16 cellular contexts compared by ENCODE assay signal in the genomic region with DNA sequence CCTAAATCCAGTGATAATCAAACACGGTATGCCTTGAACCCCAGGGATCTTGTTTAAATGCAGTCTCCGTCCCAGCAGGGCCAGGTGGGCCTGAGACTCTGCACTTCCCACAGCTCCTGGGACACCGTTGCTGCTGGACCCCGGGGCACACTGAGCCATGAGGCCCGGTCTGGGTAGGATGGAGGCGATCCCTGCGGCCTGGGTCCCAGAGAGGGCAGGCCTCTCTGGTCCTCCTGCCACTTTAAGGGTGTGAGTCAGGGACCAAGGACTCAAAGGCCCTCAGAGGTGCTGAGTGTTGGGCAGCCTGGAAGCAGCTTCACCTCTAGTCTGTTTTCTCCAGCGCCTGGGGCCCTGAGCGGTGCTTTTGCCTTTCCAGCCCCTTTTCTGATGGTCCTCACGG. TPM values are rescaled to one million over a fixed set of nuclear protein-coding genes. Genes with fewer than 3 reads are reported as not detected.
DNase-seq lines count a peak whose midpoint lies in the region; ATAC-seq lines count a peak whose summit lies in the region.
"Had no signal": no experiment of that assay in that cellular context is flagged by ENCODE, and none has a peak within 500 bp of the region (broad histone marks: within the 10 kb centered on the region; RNA-seq: fewer than 3 reads in every experiment).

No MANE protein-coding gene starts in this region.

- H3K36me3 Mint-ChIP-seq in activated CD4-positive, alpha-beta memory T cell treated with anti-CD3 and anti-CD28 coated beads, Interleukin-2, amount 10 ng/mL, durations not matched to agents 7 days and 5 days (ENCODE audit: low read depth), result no peaks in the 10 kb centered on the region
- H3K36me3 Mint-ChIP-seq in activated CD4-positive, alpha-beta T cell treated with anti-CD3 and anti-CD28 coated beads for 36 hours (ENCODE audit: low read depth), result no peaks in the 10 kb centered on the region
- H3K36me3 Mint-ChIP-seq: CD8-positive, alpha-beta T cell had no signal

- peak; percentile 15 for ATAC-seq in stimulated activated naive CD8-positive, alpha-beta T cell treated with anti-CD3 and anti-CD28 coated beads, Interleukin-15, amount 100 ng/mL, for 72 hours
- ATAC-seq in stimulated activated naive CD8-positive, alpha-beta T cell treated with anti-CD3 and anti-CD28 coated beads, Interleukin-15, Interleukin-2, amounts not matched to agents 100 U/mL and 50 U/mL, for 24 hours, result no peak
- no peak for ATAC-seq in HG03025 (IDR thresholded peaks at IDR 0.05; ENCODE audit: low FRiP score, unreplicated experiment)
- ATAC-seq in activated CD4-positive, alpha-beta T cell treated with anti-CD3 and anti-CD28 coated beads for 36 hours, result no peak
- ATAC-seq: A549; CD8-positive, alpha-beta T cell had no signal

- peaks cover 38% of the 10 kb centered on the region for H3K27me3 Mint-ChIP-seq in stimulated activated naive CD8-positive, alpha-beta T cell treated with anti-CD3 and anti-CD28 coated beads, Interleukin-15, amount 100 ng/mL, for 72 hours
- peaks cover 5% of the 10 kb centered on the region for H3K27me3 Mint-ChIP-seq in activated CD4-positive, alpha-beta memory T cell treated with anti-CD3 and anti-CD28 coated beads, Interleukin-2, amount 10 ng/mL, durations not matched to agents 7 days and 5 days
- peaks cover 9% of the 10 kb centered on the region for H3K27me3 Mint-ChIP-seq in activated CD4-positive, alpha-beta T cell treated with anti-CD3 and anti-CD28 coated beads for 36 hours

- no peaks in the 10 kb centered on the region for H3K4me1 Mint-ChIP-seq in stimulated activated naive CD8-positive, alpha-beta T cell treated with anti-CD3 and anti-CD28 coated beads, Interleukin-15, amount 100 ng/mL, for 72 hours
- no peaks in the 10 kb centered on the region for H3K4me1 Mint-ChIP-seq in activated CD4-positive, alpha-beta memory T cell treated with anti-CD3 and anti-CD28 coated beads, Interleukin-2, amount 10 ng/mL, durations not matched to agents 7 days and 5 days
- H3K4me1 Mint-ChIP-seq in activated CD4-positive, alpha-beta T cell treated with anti-CD3 and anti-CD28 coated beads for 36 hours, result no peaks in the 10 kb centered on the region

- POLR2A ChIA-PET in activated CD4-positive, alpha-beta memory T cell treated with anti-CD3 and anti-CD28 coated beads, Interleukin-2, amount 10 ng/mL, durations not matched to agents 7 days and 5 days (lab: Charles Lee), result no interaction called here
- POLR2A ChIA-PET in activated CD4-positive, alpha-beta T cell treated with anti-CD3 and anti-CD28 coated beads for 36 hours (lab: Charles Lee), result no interaction called here

- intact Hi-C loops in posterior vena cava (cut with DNase I), result no loop called here
- intact Hi-C loops in activated CD4-positive, alpha-beta T cell treated with anti-CD3 and anti-CD28 coated beads for 36 hours (cut with DNase I, micrococcal nuclease), result no loop called here

- H3K27ac Mint-ChIP-seq in stimulated activated naive CD8-positive, alpha-beta T cell treated with anti-CD3 and anti-CD28 coated beads, Interleukin-15, amount 100 ng/mL, for 72 hours, result no peak overlapping the region
- H3K27ac Mint-ChIP-seq in activated CD4-positive, alpha-beta memory T cell treated with anti-CD3 and anti-CD28 coated beads, Interleukin-2, amount 10 ng/mL, durations not matched to agents 7 days and 5 days, result no peak overlapping the region
- H3K27ac Mint-ChIP-seq in activated CD4-positive, alpha-beta T cell treated with anti-CD3 and anti-CD28 coated beads for 36 hours, result no peak overlapping the region
- H3K27ac Mint-ChIP-seq: CD8-positive, alpha-beta T cell; H9 had no signal

- no peak for DNase-seq in stimulated activated naive CD8-positive, alpha-beta T cell treated with anti-CD3 and anti-CD28 coated beads, Interleukin-15, amount 100 ng/mL, for 72 hours
- DNase-seq in stimulated activated naive CD8-positive, alpha-beta T cell treated with anti-CD3 and anti-CD28 coated beads, Interleukin-15, Interleukin-2, amounts not matched to agents 100 U/mL and 50 U/mL, for 24 hours, result no peak
- DNase-seq in activated CD4-positive, alpha-beta memory T cell treated with anti-CD3 and anti-CD28 coated beads, Interleukin-2, amount 10 ng/mL, durations not matched to agents 7 days and 5 days, result peak; percentile 14
- DNase-seq in posterior vena cava (ENCODE audit: low spot score) (peak; percentile 81), ureter (ENCODE audit: low spot score) (peak; percentile 29), NCI-H226 (no peak)
- no peak for DNase-seq in activated CD4-positive, alpha-beta T cell treated with anti-CD3 and anti-CD28 coated beads for 36 hours
- DNase-seq: CD8-positive, alpha-beta T cell; H9; NCI-H1105; NCI-H2081; NCI-H2171 treated with DMSO at 0.1 percent for 48 hours; NK-92 treated with Interleukin-12 subunit alpha and Interleukin-12 subunit beta, amount 100 ng/mL, for 24 hours; Right ventricle myocardium superior had no signal

- H3K4me3 Mint-ChIP-seq in stimulated activated naive CD8-positive, alpha-beta T cell treated with anti-CD3 and anti-CD28 coated beads, Interleukin-15, amount 100 ng/mL, for 72 hours, result no peak overlapping the region
- no peak overlapping the region for H3K4me3 Mint-ChIP-seq in activated CD4-positive, alpha-beta memory T cell treated with anti-CD3 and anti-CD28 coated beads, Interleukin-2, amount 10 ng/mL, durations not matched to agents 7 days and 5 days
- H3K4me3 Mint-ChIP-seq in activated CD4-positive, alpha-beta T cell treated with anti-CD3 and anti-CD28 coated beads for 36 hours, result no peak overlapping the region
- H3K4me3 Mint-ChIP-seq: CD8-positive, alpha-beta T cell; H9 had no signal

- H3K9me3 Mint-ChIP-seq in stimulated activated naive CD8-positive, alpha-beta T cell treated with anti-CD3 and anti-CD28 coated beads, Interleukin-15, amount 100 ng/mL, for 72 hours, result no peaks in the 10 kb centered on the region
- no peaks in the 10 kb centered on the region for H3K9me3 Mint-ChIP-seq in activated CD4-positive, alpha-beta memory T cell treated with anti-CD3 and anti-CD28 coated beads, Interleukin-2, amount 10 ng/mL, durations not matched to agents 7 days and 5 days
- no peaks in the 10 kb centered on the region for H3K9me3 Mint-ChIP-seq in activated CD4-positive, alpha-beta T cell treated with anti-CD3 and anti-CD28 coated beads for 36 hours (ENCODE audit: low read depth)
- H3K9me3 Mint-ChIP-seq: CD8-positive, alpha-beta T cell; H9 had no signal

- CTCF ChIA-PET in activated CD4-positive, alpha-beta memory T cell treated with anti-CD3 and anti-CD28 coated beads, Interleukin-2, amount 10 ng/mL, durations not matched to agents 7 days and 5 days (lab: Charles Lee), result no interaction called here
- CTCF ChIA-PET in activated CD4-positive, alpha-beta T cell treated with anti-CD3 and anti-CD28 coated beads for 36 hours (lab: Charles Lee), result no interaction called here

RNA-seq across cellular contexts. Expression of a gene that starts 34.1 kb away (rescaled TPM):
- 1 to 10 TPM; 1.2 to 1.6 TPM for total RNA-seq in activated CD4-positive, alpha-beta memory T cell treated with anti-CD3 and anti-CD28 coated beads, Interleukin-2, amount 10 ng/mL, durations not matched to agents 7 days and 5 days
- total RNA-seq in posterior vena cava (under 1 TPM; 0.69 to 0.71 TPM), ureter (1.1 TPM)
- total RNA-seq in activated CD4-positive, alpha-beta T cell treated with anti-CD3 and anti-CD28 coated beads for 36 hours, result 1 to 10 TPM; 2.1 to 2.4 TPM

RNA-seq across cellular contexts. Expression of a gene that starts 53.8 kb away (rescaled TPM):
- 10 to 100 TPM; 24.1 to 24.2 TPM for total RNA-seq in activated CD4-positive, alpha-beta memory T cell treated with anti-CD3 and anti-CD28 coated beads, Interleukin-2, amount 10 ng/mL, durations not matched to agents 7 days and 5 days
- total RNA-seq in posterior vena cava, result 1 to 10 TPM; 1.9 to 2.4 TPM
- total RNA-seq in ureter, result 10.9 TPM
- 10 to 100 TPM; 23.7 to 26.4 TPM for total RNA-seq in activated CD4-positive, alpha-beta T cell treated with anti-CD3 and anti-CD28 coated beads for 36 hours

Comparison
In these comparisons a context has a peak if more than half of its experiments do, and no peak if none do; other contexts are left out.
1. DNase-seq: peak in activated CD4-positive, alpha-beta memory T cell treated with anti-CD3 and anti-CD28 coated beads, Interleukin-2, amount 10 ng/mL, durations not matched to agents 7 days and 5 days (single experiment), posterior vena cava (single experiment) and ureter (single experiment); none in stimulated activated naive CD8-positive, alpha-beta T cell treated with anti-CD3 and anti-CD28 coated beads, Interleukin-15, amount 100 ng/mL, for 72 hours (0 of 2), stimulated activated naive CD8-positive, alpha-beta T cell treated with anti-CD3 and anti-CD28 coated beads, Interleukin-15, Interleukin-2, amounts not matched to agents 100 U/mL and 50 U/mL, for 24 hours (single experiment), NCI-H226 (single experiment) and activated CD4-positive, alpha-beta T cell treated with anti-CD3 and anti-CD28 coated beads for 36 hours (single experiment).